Comparison of ENCODE assay signal across 1 cellular context in the genomic region with DNA sequence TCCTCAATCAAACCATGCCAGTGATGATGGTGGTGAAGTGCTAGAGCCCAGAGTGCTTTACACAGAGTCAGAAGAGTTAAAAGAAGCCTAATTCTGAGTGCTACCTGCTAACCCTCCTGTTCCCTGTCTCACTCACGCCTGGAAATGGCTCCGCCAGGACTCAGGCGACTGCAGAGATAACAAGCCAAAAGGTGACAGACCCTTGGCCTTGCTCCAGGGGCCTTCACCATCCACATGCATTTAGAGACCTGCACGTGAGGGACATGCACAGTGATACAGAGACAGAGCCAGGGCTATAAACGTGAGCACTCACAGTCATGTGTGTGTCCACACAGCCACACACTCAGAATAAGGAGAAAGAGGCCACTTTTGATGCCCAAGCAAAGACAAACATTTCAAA.
TF ChIP-seq lines count a peak whose summit lies in the region.

No MANE protein-coding gene starts in this region.

TF ChIP-seq in GM23338, 12 proteins besides CTCF, POLR2A, EP300 and RAD21 (continued from another document):
- TF ChIP-seq, protein P1, sequence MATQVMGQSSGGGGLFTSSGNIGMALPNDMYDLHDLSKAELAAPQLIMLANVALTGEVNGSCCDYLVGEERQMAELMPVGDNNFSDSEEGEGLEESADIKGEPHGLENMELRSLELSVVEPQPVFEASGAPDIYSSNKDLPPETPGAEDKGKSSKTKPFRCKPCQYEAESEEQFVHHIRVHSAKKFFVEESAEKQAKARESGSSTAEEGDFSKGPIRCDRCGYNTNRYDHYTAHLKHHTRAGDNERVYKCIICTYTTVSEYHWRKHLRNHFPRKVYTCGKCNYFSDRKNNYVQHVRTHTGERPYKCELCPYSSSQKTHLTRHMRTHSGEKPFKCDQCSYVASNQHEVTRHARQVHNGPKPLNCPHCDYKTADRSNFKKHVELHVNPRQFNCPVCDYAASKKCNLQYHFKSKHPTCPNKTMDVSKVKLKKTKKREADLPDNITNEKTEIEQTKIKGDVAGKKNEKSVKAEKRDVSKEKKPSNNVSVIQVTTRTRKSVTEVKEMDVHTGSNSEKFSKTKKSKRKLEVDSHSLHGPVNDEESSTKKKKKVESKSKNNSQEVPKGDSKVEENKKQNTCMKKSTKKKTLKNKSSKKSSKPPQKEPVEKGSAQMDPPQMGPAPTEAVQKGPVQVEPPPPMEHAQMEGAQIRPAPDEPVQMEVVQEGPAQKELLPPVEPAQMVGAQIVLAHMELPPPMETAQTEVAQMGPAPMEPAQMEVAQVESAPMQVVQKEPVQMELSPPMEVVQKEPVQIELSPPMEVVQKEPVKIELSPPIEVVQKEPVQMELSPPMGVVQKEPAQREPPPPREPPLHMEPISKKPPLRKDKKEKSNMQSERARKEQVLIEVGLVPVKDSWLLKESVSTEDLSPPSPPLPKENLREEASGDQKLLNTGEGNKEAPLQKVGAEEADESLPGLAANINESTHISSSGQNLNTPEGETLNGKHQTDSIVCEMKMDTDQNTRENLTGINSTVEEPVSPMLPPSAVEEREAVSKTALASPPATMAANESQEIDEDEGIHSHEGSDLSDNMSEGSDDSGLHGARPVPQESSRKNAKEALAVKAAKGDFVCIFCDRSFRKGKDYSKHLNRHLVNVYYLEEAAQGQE (IDR thresholded peaks at IDR 0.05; ENCODE audit: unreplicated experiment): no peak
- TF ChIP-seq POLR2AphosphoS5 (IDR thresholded peaks at IDR 0.05; ENCODE audit: low read depth) (no peak), ZNF114 (CRISPR knock-in tag; IDR thresholded peaks at IDR 0.05) (no peak)
